Comparison of ENCODE assay signal across 26 cellular contexts in genomic region chr12:88665051-88665450, GRCh38.
DNase-seq lines count a peak whose midpoint lies in the region; ATAC-seq, FAIRE-seq and TF ChIP-seq lines count a peak whose summit lies in the region.
"Had no signal": no experiment of that assay in that cellular context is flagged by ENCODE, and none has a peak within 500 bp of the region (broad histone marks: within the 10 kb centered on the region; RNA-seq: fewer than 3 reads in every experiment).

No MANE protein-coding gene starts in this region.

- POLR2A ChIA-PET in PC-3 (lab: Charles Lee; ENCODE audit: unreplicated experiment), result no interaction called here

- H3F3A ChIP-seq in PC-3 (ENCODE audit: low read length, unreplicated experiment), result no peaks in the 10 kb centered on the region

- CTCF ChIA-PET in PC-3 (lab: Charles Lee), result no interaction called here

- no peaks in the 10 kb centered on the region for H3K9me3 ChIP-seq in PC-3 (ENCODE audit: low read length)
- H3K9me3 ChIP-seq in effector memory CD4-positive, alpha-beta T cell (ENCODE audit: control insufficient read depth, low read length), result no peaks in the 10 kb centered on the region
- H3K9me3 ChIP-seq in ovary, result no peaks in the 10 kb centered on the region
- H3K9me3 ChIP-seq: HAP-1, mucosa of descending colon, stomach had no signal

- no peak overlapping the region for H2AFZ ChIP-seq in PC-3 (ENCODE audit: low read length)
- H2AFZ ChIP-seq: neural progenitor cell had no signal

- FAIRE-seq in islet of Langerhans (lab: Jason Lieb, UNC), result peak; percentile 55

- H3K4me3 ChIP-seq in PC-3 (ENCODE audit: low read length) (no peak overlapping the region), epithelial cell of esophagus (ENCODE audit: low read length) (no peak overlapping the region), ovary (no peak overlapping the region)
- no peak overlapping the region for H3K4me3 ChIP-seq in effector memory CD4-positive, alpha-beta T cell (ENCODE audit: insufficient read depth, low read depth, low read length, poor library complexity, severe bottlenecking)
- H3K4me3 ChIP-seq: HAP-1, left ventricle myocardium inferior, mucosa of descending colon, neural progenitor cell, stomach had no signal

- H3K27ac ChIP-seq in PC-3 (ENCODE audit: low read length), result no peak overlapping the region
- no peak overlapping the region for H3K27ac ChIP-seq in effector memory CD4-positive, alpha-beta T cell (ENCODE audit: insufficient read depth, low read length, poor library complexity, severe bottlenecking)
- H3K27ac ChIP-seq in ovary, result no peak overlapping the region
- H3K27ac ChIP-seq: left ventricle myocardium inferior, neural progenitor cell, stomach had no signal

- intact Hi-C loops in PC-3 (cut with micrococcal nuclease), result no loop called here
- intact Hi-C loops in ovary (cut with DNase I), result no loop called here

- no peak overlapping the region for H3K4me2 ChIP-seq in PC-3 (ENCODE audit: low read length)
- H3K4me2 ChIP-seq: neural progenitor cell had no signal

- H3K27me3 ChIP-seq in PC-3 (ENCODE audit: low read length), result no peaks in the 10 kb centered on the region
- H3K27me3 ChIP-seq in effector memory CD4-positive, alpha-beta T cell (replicated peaks; ENCODE audit: control insufficient read depth, insufficient read depth, low read length, poor library complexity, severe bottlenecking), result no peaks in the 10 kb centered on the region
- H3K27me3 ChIP-seq in ovary, result no peaks in the 10 kb centered on the region
- H3K27me3 ChIP-seq: neural progenitor cell, stomach had no signal

- no peaks in the 10 kb centered on the region for H4K20me1 ChIP-seq in PC-3 (ENCODE audit: low read length)

- H3K79me2 ChIP-seq in PC-3 (ENCODE audit: low read length), result no peaks in the 10 kb centered on the region

- no peaks in the 10 kb centered on the region for H3K9me2 ChIP-seq in PC-3 (replicated peaks; ENCODE audit: low read length)

- DNase-seq in Daoy (ENCODE audit: low read depth), result peak; percentile 8
- peak; percentile 52 for DNase-seq in PC-3
- DNase-seq in epithelial cell of esophagus (ENCODE audit: low read depth), result peak; percentile 41
- no peak for DNase-seq in HuH-7 (ENCODE audit: low spot score)
- DNase-seq in effector memory CD4-positive, alpha-beta T cell, result no peak
- no peak for DNase-seq in hypothalamus (lab: John Stamatoyannopoulos, UW)
- no peak for DNase-seq in ovary
- DNase-seq: activated CD4-positive, alpha-beta T cell treated with anti-CD3 and anti-CD28 coated beads for 4 hours; CD4-positive, alpha-beta T cell; DMS153; head of caudate nucleus; Karpas-422; left ventricle myocardium inferior; mucosa of descending colon; NCI-H1105 treated with DMSO at 0.1 percent for 48 hours; NCI-H2081 treated with DMSO at 0.1 percent for 48 hours; NCI-H524; retina; Right ventricle myocardium superior; stomach; T-cell; trophoblast cell had no signal

- no peak for ATAC-seq in PC-3
- ATAC-seq: activated naive CD4-positive, alpha-beta T cell treated with anti-CD3 and anti-CD28 coated beads, Interleukin-2, amount 50 U/mL, for 72 hours; mucosa of descending colon; T-cell had no signal

- H3K36me3 ChIP-seq in PC-3 (ENCODE audit: low read depth, low read length), result no peaks in the 10 kb centered on the region
- H3K36me3 ChIP-seq in effector memory CD4-positive, alpha-beta T cell (ENCODE audit: control insufficient read depth, insufficient read depth, low read length), result no peaks in the 10 kb centered on the region
- no peaks in the 10 kb centered on the region for H3K36me3 ChIP-seq in ovary
- H3K36me3 ChIP-seq: HAP-1, left ventricle myocardium inferior, neural progenitor cell, stomach had no signal

- H3K4me1 ChIP-seq in PC-3 (ENCODE audit: insufficient read depth, low read length) (peaks cover 23% of the 10 kb centered on the region), ovary (ENCODE audit: insufficient read depth) (no peaks in the 10 kb centered on the region)
- no peaks in the 10 kb centered on the region for H3K4me1 ChIP-seq in effector memory CD4-positive, alpha-beta T cell (ENCODE audit: control insufficient read depth, insufficient read depth, low read length, poor library complexity, severe bottlenecking)
- H3K4me1 ChIP-seq: left ventricle myocardium inferior, neural progenitor cell had no signal

- no TSS peak for BruUV-seq in PC-3 (replicated peaks; lab: Mats Ljungman, UMichigan)

- no peak for TF ChIP-seq POLR2A in ovary (IDR thresholded peaks at IDR 0.05)

- TF ChIP-seq EP300 in ovary (IDR thresholded peaks at IDR 0.05), result no peak

- H3K9ac ChIP-seq in PC-3 (ENCODE audit: low read length), result no peak overlapping the region
- H3K9ac ChIP-seq: neural progenitor cell had no signal

- no peak for TF ChIP-seq CTCF in PC-3 (conservative IDR thresholded peaks at IDR 0.05; ENCODE audit: low read depth, low read length)
- no peak for TF ChIP-seq CTCF in epithelial cell of esophagus (IDR thresholded peaks at IDR 0.05; ENCODE audit: insufficient read depth, low read depth, low read length, missing control alignments)
- no peak for TF ChIP-seq CTCF in ovary (IDR thresholded peaks at IDR 0.05)

Comparison
In these comparisons a context has a peak if more than half of its experiments do, and no peak if none do; other contexts are left out.
1. DNase-seq: peak in Daoy (single experiment), PC-3 (single experiment) and epithelial cell of esophagus (single experiment); none in HuH-7 (single experiment), effector memory CD4-positive, alpha-beta T cell (0 of 3), hypothalamus (0 of 51) and ovary (0 of 5).